In the genomic region with DNA sequence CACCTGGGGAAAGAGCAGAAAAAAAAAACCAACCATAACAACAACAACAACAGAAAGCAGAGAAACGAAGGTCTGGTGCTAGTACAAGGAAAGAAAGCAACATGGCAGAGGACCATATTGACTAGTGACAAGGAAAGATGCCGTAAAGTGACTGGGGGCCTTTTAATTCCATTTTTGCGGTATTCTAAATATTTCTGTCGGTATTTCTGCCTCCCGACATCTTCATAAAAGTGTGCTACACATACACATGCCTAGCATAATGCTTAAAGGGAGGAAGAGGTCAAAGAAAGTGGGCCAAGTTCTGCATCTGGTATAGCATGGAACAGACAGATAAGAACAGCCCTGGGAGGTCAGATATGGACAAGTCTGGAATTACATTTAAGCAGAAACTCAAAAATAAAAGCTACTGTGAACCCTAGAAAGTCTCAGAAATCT, we compare ENCODE assay signal across 1 cellular context.
TF ChIP-seq lines count a peak whose summit lies in the region.

No MANE protein-coding gene starts in this region.

TF ChIP-seq in K562, 482 proteins besides CTCF, POLR2A, EP300 and RAD21 (continued from another document and continues in another):
- TF ChIP-seq, protein P1, sequence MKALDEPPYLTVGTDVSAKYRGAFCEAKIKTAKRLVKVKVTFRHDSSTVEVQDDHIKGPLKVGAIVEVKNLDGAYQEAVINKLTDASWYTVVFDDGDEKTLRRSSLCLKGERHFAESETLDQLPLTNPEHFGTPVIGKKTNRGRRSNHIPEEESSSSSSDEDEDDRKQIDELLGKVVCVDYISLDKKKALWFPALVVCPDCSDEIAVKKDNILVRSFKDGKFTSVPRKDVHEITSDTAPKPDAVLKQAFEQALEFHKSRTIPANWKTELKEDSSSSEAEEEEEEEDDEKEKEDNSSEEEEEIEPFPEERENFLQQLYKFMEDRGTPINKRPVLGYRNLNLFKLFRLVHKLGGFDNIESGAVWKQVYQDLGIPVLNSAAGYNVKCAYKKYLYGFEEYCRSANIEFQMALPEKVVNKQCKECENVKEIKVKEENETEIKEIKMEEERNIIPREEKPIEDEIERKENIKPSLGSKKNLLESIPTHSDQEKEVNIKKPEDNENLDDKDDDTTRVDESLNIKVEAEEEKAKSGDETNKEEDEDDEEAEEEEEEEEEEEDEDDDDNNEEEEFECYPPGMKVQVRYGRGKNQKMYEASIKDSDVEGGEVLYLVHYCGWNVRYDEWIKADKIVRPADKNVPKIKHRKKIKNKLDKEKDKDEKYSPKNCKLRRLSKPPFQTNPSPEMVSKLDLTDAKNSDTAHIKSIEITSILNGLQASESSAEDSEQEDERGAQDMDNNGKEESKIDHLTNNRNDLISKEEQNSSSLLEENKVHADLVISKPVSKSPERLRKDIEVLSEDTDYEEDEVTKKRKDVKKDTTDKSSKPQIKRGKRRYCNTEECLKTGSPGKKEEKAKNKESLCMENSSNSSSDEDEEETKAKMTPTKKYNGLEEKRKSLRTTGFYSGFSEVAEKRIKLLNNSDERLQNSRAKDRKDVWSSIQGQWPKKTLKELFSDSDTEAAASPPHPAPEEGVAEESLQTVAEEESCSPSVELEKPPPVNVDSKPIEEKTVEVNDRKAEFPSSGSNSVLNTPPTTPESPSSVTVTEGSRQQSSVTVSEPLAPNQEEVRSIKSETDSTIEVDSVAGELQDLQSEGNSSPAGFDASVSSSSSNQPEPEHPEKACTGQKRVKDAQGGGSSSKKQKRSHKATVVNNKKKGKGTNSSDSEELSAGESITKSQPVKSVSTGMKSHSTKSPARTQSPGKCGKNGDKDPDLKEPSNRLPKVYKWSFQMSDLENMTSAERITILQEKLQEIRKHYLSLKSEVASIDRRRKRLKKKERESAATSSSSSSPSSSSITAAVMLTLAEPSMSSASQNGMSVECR (CRISPR knock-in tag; IDR thresholded peaks at IDR 0.05): no peak
- TF ChIP-seq, protein P2, sequence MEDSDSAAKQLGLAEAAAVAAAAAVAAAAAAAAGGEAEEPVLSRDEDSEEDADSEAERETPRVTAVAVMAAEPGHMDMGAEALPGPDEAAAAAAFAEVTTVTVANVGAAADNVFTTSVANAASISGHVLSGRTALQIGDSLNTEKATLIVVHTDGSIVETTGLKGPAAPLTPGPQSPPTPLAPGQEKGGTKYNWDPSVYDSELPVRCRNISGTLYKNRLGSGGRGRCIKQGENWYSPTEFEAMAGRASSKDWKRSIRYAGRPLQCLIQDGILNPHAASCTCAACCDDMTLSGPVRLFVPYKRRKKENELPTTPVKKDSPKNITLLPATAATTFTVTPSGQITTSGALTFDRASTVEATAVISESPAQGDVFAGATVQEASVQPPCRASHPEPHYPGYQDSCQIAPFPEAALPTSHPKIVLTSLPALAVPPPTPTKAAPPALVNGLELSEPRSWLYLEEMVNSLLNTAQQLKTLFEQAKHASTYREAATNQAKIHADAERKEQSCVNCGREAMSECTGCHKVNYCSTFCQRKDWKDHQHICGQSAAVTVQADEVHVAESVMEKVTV (CRISPR knock-in tag; IDR thresholded peaks at IDR 0.05): no peak
- TF ChIP-seq ZBED1 (IDR thresholded peaks at IDR 0.05) (no peak), SAFB (IDR thresholded peaks at IDR 0.05; ENCODE audit: borderline replicate concordance, low read depth, low read length) (no peak), SMAD4 (CRISPR knock-in tag; conservative IDR thresholded peaks at IDR 0.05) (peak; percentile 89), TAF7 (tag; IDR thresholded peaks at IDR 0.05) (no peak), CXXC5 (CRISPR knock-in tag; IDR thresholded peaks at IDR 0.05) (no peak; the same call in 1 of the 2 replicates), TCF7L2 (IDR thresholded peaks at IDR 0.05; ENCODE audit: low read depth, low read length) (no peak), ZNF23 (CRISPR knock-in tag; IDR thresholded peaks at IDR 0.05) (no peak), JUN (IDR thresholded peaks at IDR 0.05; ENCODE audit: borderline replicate concordance, low read depth, low read length) (no peak), JUN (CRISPR knock-in tag; IDR thresholded peaks at IDR 0.05; ENCODE audit: borderline replicate concordance) (no peak), ETV5 (CRISPR knock-in tag; IDR thresholded peaks at IDR 0.05; ENCODE audit: low read depth) (no peak), NFRKB (IDR thresholded peaks at IDR 0.05; ENCODE audit: low read depth) (no peak), HIVEP1 (CRISPR knock-in tag; IDR thresholded peaks at IDR 0.05) (no peak), RHOXF2B (CRISPR knock-in tag; conservative IDR thresholded peaks at IDR 0.05) (no peak), C11orf30 (IDR thresholded peaks at IDR 0.05; ENCODE audit: low read depth) (no peak), ZNF507 (tag; conservative IDR thresholded peaks at IDR 0.05) (no peak), KLF16 (IDR thresholded peaks at IDR 0.05) (peak; percentile 89), ATF7 (IDR thresholded peaks at IDR 0.05) (no peak), ADNP (tag; IDR thresholded peaks at IDR 0.05) (no peak), TAL1 (IDR thresholded peaks at IDR 0.05) (peak; percentile 92), MYC (IDR thresholded peaks at IDR 0.05; ENCODE audit: low read depth, low read length) (peak; percentile 64), MYC (CRISPR knock-in tag; IDR thresholded peaks at IDR 0.05; ENCODE audit: borderline replicate concordance, low read depth) (no peak), SMARCC2 (IDR thresholded peaks at IDR 0.05; ENCODE audit: low read depth) (peak; percentile 84; the same call in 1 of the 2 replicates), ZNF146 (CRISPR knock-in tag; IDR thresholded peaks at IDR 0.05; ENCODE audit: unreplicated experiment) (no peak), IFI16 (CRISPR knock-in tag; IDR thresholded peaks at IDR 0.05) (no peak), ZNF695 (CRISPR knock-in tag; IDR thresholded peaks at IDR 0.05) (no peak), NFYB (IDR thresholded peaks at IDR 0.05; ENCODE audit: extremely low read depth, insufficient read length) (no peak), POLR2AphosphoS2 (IDR thresholded peaks at IDR 0.05; ENCODE audit: low read length) (no peak), ZNF12 (CRISPR knock-in tag; IDR thresholded peaks at IDR 0.05) (no peak), GATAD2A (IDR thresholded peaks at IDR 0.05) (no peak), STAT5B (CRISPR knock-in tag; IDR thresholded peaks at IDR 0.05) (no peak), CSDE1 (IDR thresholded peaks at IDR 0.05) (no peak), RCOR1 (IDR thresholded peaks at IDR 0.05; ENCODE audit: borderline replicate concordance in 1 of 2, low read depth in 2 of 2, low read length in 2 of 2) (peak in 1 of 2 experiments; percentile 84; a peak in 3 of 4 replicates), ZNF3 (CRISPR knock-in tag; IDR thresholded peaks at IDR 0.05) (no peak), CBFB (CRISPR knock-in tag; IDR thresholded peaks at IDR 0.05) (no peak), ZSCAN32 (CRISPR knock-in tag; IDR thresholded peaks at IDR 0.05) (no peak), HEY1 (CRISPR knock-in tag; IDR thresholded peaks at IDR 0.05; ENCODE audit: borderline replicate concordance) (no peak)
- TF ChIP-seq, protein P3, sequence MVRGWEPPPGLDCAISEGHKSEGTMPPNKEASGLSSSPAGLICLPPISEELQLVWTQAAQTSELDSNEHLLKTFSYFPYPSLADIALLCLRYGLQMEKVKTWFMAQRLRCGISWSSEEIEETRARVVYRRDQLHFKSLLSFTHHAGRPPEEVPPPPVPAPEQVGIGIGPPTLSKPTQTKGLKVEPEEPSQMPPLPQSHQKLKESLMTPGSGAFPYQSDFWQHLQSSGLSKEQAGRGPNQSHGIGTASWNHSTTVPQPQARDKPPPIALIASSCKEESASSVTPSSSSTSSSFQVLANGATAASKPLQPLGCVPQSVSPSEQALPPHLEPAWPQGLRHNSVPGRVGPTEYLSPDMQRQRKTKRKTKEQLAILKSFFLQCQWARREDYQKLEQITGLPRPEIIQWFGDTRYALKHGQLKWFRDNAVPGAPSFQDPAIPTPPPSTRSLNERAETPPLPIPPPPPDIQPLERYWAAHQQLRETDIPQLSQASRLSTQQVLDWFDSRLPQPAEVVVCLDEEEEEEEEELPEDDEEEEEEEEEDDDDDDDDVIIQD (CRISPR knock-in tag; IDR thresholded peaks at IDR 0.05): no peak
- TF ChIP-seq, protein P4, sequence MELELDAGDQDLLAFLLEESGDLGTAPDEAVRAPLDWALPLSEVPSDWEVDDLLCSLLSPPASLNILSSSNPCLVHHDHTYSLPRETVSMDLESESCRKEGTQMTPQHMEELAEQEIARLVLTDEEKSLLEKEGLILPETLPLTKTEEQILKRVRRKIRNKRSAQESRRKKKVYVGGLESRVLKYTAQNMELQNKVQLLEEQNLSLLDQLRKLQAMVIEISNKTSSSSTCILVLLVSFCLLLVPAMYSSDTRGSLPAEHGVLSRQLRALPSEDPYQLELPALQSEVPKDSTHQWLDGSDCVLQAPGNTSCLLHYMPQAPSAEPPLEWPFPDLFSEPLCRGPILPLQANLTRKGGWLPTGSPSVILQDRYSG (tag; conservative IDR thresholded peaks at IDR 0.05; ENCODE audit: low read depth): no peak
- TF ChIP-seq, protein P5, sequence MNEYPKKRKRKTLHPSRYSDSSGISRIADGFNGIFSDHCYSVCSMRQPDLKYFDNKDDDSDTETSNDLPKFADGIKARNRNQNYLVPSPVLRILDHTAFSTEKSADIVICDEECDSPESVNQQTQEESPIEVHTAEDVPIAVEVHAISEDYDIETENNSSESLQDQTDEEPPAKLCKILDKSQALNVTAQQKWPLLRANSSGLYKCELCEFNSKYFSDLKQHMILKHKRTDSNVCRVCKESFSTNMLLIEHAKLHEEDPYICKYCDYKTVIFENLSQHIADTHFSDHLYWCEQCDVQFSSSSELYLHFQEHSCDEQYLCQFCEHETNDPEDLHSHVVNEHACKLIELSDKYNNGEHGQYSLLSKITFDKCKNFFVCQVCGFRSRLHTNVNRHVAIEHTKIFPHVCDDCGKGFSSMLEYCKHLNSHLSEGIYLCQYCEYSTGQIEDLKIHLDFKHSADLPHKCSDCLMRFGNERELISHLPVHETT (CRISPR knock-in tag; conservative IDR thresholded peaks at IDR 0.05 in 1 of 2, IDR thresholded peaks at IDR 0.05 in 1 of 2): peak in 1 of 2 experiments; percentile 70; a peak in 2 of 4 replicates
- TF ChIP-seq, protein P6, sequence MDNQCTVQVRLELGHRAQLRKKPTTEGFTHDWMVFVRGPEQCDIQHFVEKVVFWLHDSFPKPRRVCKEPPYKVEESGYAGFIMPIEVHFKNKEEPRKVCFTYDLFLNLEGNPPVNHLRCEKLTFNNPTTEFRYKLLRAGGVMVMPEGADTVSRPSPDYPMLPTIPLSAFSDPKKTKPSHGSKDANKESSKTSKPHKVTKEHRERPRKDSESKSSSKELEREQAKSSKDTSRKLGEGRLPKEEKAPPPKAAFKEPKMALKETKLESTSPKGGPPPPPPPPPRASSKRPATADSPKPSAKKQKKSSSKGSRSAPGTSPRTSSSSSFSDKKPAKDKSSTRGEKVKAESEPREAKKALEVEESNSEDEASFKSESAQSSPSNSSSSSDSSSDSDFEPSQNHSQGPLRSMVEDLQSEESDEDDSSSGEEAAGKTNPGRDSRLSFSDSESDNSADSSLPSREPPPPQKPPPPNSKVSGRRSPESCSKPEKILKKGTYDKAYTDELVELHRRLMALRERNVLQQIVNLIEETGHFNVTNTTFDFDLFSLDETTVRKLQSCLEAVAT (IDR thresholded peaks at IDR 0.05): 0 out of 4 replicates have a peak, but pooled peaks have one; percentile 12 to 22
- TF ChIP-seq, protein P7, sequence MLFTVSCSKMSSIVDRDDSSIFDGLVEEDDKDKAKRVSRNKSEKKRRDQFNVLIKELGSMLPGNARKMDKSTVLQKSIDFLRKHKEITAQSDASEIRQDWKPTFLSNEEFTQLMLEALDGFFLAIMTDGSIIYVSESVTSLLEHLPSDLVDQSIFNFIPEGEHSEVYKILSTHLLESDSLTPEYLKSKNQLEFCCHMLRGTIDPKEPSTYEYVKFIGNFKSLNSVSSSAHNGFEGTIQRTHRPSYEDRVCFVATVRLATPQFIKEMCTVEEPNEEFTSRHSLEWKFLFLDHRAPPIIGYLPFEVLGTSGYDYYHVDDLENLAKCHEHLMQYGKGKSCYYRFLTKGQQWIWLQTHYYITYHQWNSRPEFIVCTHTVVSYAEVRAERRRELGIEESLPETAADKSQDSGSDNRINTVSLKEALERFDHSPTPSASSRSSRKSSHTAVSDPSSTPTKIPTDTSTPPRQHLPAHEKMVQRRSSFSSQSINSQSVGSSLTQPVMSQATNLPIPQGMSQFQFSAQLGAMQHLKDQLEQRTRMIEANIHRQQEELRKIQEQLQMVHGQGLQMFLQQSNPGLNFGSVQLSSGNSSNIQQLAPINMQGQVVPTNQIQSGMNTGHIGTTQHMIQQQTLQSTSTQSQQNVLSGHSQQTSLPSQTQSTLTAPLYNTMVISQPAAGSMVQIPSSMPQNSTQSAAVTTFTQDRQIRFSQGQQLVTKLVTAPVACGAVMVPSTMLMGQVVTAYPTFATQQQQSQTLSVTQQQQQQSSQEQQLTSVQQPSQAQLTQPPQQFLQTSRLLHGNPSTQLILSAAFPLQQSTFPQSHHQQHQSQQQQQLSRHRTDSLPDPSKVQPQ (CRISPR knock-in tag; IDR thresholded peaks at IDR 0.05; ENCODE audit: borderline replicate concordance): no peak
- TF ChIP-seq, protein P8, sequence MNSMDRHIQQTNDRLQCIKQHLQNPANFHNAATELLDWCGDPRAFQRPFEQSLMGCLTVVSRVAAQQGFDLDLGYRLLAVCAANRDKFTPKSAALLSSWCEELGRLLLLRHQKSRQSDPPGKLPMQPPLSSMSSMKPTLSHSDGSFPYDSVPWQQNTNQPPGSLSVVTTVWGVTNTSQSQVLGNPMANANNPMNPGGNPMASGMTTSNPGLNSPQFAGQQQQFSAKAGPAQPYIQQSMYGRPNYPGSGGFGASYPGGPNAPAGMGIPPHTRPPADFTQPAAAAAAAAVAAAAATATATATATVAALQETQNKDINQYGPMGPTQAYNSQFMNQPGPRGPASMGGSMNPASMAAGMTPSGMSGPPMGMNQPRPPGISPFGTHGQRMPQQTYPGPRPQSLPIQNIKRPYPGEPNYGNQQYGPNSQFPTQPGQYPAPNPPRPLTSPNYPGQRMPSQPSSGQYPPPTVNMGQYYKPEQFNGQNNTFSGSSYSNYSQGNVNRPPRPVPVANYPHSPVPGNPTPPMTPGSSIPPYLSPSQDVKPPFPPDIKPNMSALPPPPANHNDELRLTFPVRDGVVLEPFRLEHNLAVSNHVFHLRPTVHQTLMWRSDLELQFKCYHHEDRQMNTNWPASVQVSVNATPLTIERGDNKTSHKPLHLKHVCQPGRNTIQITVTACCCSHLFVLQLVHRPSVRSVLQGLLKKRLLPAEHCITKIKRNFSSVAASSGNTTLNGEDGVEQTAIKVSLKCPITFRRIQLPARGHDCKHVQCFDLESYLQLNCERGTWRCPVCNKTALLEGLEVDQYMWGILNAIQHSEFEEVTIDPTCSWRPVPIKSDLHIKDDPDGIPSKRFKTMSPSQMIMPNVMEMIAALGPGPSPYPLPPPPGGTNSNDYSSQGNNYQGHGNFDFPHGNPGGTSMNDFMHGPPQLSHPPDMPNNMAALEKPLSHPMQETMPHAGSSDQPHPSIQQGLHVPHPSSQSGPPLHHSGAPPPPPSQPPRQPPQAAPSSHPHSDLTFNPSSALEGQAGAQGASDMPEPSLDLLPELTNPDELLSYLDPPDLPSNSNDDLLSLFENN (IDR thresholded peaks at IDR 0.05; ENCODE audit: low read depth in 2 of 2, low read length in 2 of 2): no peak
- TF ChIP-seq, protein P9, sequence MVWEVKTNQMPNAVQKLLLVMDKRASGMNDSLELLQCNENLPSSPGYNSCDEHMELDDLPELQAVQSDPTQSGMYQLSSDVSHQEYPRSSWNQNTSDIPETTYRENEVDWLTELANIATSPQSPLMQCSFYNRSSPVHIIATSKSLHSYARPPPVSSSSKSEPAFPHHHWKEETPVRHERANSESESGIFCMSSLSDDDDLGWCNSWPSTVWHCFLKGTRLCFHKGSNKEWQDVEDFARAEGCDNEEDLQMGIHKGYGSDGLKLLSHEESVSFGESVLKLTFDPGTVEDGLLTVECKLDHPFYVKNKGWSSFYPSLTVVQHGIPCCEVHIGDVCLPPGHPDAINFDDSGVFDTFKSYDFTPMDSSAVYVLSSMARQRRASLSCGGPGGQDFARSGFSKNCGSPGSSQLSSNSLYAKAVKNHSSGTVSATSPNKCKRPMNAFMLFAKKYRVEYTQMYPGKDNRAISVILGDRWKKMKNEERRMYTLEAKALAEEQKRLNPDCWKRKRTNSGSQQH (CRISPR knock-in tag; IDR thresholded peaks at IDR 0.05): no peak
